22 cellular contexts compared by ENCODE assay signal in genomic region chr6:26514984-26515383, GRCh38. TPM values are rescaled to one million over a fixed set of nuclear protein-coding genes. Genes with fewer than 3 reads are reported as not detected.
DNase-seq lines count a peak whose midpoint lies in the region; ATAC-seq and TF ChIP-seq lines count a peak whose summit lies in the region.
"Had no signal": no experiment of that assay in that cellular context is flagged by ENCODE, and none has a peak within 500 bp of the region (broad histone marks: within the 10 kb centered on the region; RNA-seq: fewer than 3 reads in every experiment).

No MANE protein-coding gene starts in this region.

- TF ChIP-seq POLR2A in esophagus squamous epithelium (IDR thresholded peaks at IDR 0.05) = no peak

- peaks cover 40% of the 10 kb centered on the region for H3K4me1 ChIP-seq in SJSA1 (replicated peaks)
- H3K4me1 ChIP-seq in esophagus squamous epithelium = peaks cover 0 to 2% (median 0%) of the 10 kb centered on the region in 3 donors
- H3K4me1 ChIP-seq: BE2C had no signal

- H3K4me1 Mint-ChIP-seq in stimulated activated naive B cell treated with anti-CD40 and anti-IgM and Interleukin-4, amounts not matched to agents 10 μg/mL and 1 μg/mL and 100 μg/mL, for 72 hours = peaks cover 0 to 3% of the 10 kb centered on the region in 2 donors

- H3K9me3 Mint-ChIP-seq in stimulated activated naive B cell treated with anti-CD40 and anti-IgM and Interleukin-4, amounts not matched to agents 10 μg/mL and 1 μg/mL and 100 μg/mL, for 72 hours = no peaks in the 10 kb centered on the region
- H3K9me3 Mint-ChIP-seq: CD4-positive, CD25-positive, alpha-beta regulatory T cell; IgD-negative memory B cell had no signal

- H3K9me3 ChIP-seq in SJSA1 (replicated peaks) = no peaks in the 10 kb centered on the region
- no peaks in the 10 kb centered on the region for H3K9me3 ChIP-seq in esophagus squamous epithelium
- H3K9me3 ChIP-seq: BE2C had no signal

- no peaks in the 10 kb centered on the region for H3K36me3 ChIP-seq in SJSA1
- H3K36me3 ChIP-seq in esophagus squamous epithelium = no peaks in the 10 kb centered on the region
- H3K36me3 ChIP-seq: BE2C had no signal

- H3K4me3 Mint-ChIP-seq in stimulated activated naive B cell treated with anti-CD40 and anti-IgM and Interleukin-4, amounts not matched to agents 10 μg/mL and 1 μg/mL and 100 μg/mL, for 72 hours = no peak overlapping the region

- H3K27me3 Mint-ChIP-seq in stimulated activated naive B cell treated with anti-CD40 and anti-IgM and Interleukin-4, amounts not matched to agents 10 μg/mL and 1 μg/mL and 100 μg/mL, for 72 hours = no peaks in the 10 kb centered on the region
- H3K27me3 Mint-ChIP-seq: CD4-positive, CD25-positive, alpha-beta regulatory T cell; IgD-negative memory B cell had no signal

- no peak overlapping the region for H3K27ac Mint-ChIP-seq in stimulated activated naive B cell treated with anti-CD40 and anti-IgM and Interleukin-4, amounts not matched to agents 10 μg/mL and 1 μg/mL and 100 μg/mL, for 72 hours
- H3K27ac Mint-ChIP-seq: CD4-positive, CD25-positive, alpha-beta regulatory T cell had no signal

- ATAC-seq in omental fat pad (ENCODE audit: low FRiP score) = no peak
- no peak for ATAC-seq in stimulated activated naive B cell treated with anti-CD40 and anti-IgM and Interleukin-4, amounts not matched to agents 10 μg/mL and 1 μg/mL and 100 μg/mL, for 72 hours (replicated peaks)

- WGBS in esophagus squamous epithelium, 2 donors = 61 to 77% methylated on average over 2 of the region's 2 CpGs

- intact Hi-C loops in esophagus squamous epithelium (cut with DNase I) = no loop called here

- H3K27me3 ChIP-seq in SJSA1 (replicated peaks) (no peaks in the 10 kb centered on the region), esophagus squamous epithelium (no peaks in the 10 kb centered on the region)
- H3K27me3 ChIP-seq: BE2C had no signal

- H3K27ac ChIP-seq in SJSA1 (peak overlapping the region; percentile 56), esophagus squamous epithelium (no peak overlapping the region)
- H3K27ac ChIP-seq: 22Rv1, PC-9 had no signal

- H3K4me3 ChIP-seq in SJSA1 (no peak overlapping the region), esophagus squamous epithelium (no peak overlapping the region)
- H3K4me3 ChIP-seq: PC-9 had no signal

- TF ChIP-seq CTCF in omental fat pad (IDR thresholded peaks at IDR 0.05) (no peak), esophagus squamous epithelium (IDR thresholded peaks at IDR 0.05) (no peak)

- no peaks in the 10 kb centered on the region for H3K36me3 Mint-ChIP-seq in stimulated activated naive B cell treated with anti-CD40 and anti-IgM and Interleukin-4, amounts not matched to agents 10 μg/mL and 1 μg/mL and 100 μg/mL, for 72 hours
- H3K36me3 Mint-ChIP-seq: CD4-positive, CD25-positive, alpha-beta regulatory T cell; IgD-negative memory B cell had no signal

- DNase-seq in NCI-H82 (lab: John Stamatoyannopoulos, UW) (peak; percentile 33), NCI-H82 treated with DMSO at 0.1 percent for 48 hours (lab: John Stamatoyannopoulos, UW; ENCODE audit: unreplicated experiment) (no peak), SJSA1 (ENCODE audit: low read depth in 1 of 2, low spot score in 2 of 2) (peak; percentile 53 to 77), iris pigment epithelial cell (ENCODE audit: low read depth) (peak; percentile 67), omental fat pad (ENCODE audit: low spot score) (no peak), esophagus squamous epithelium (lab: John Stamatoyannopoulos, UW) (no peak)
- no peak for DNase-seq in stimulated activated CD4-positive, alpha-beta T cell treated with anti-CD3 and anti-CD28 coated beads, Interleukin-4, amount 100 ng/mL, for 1 hour
- DNase-seq in stimulated activated naive B cell treated with anti-CD40 and anti-IgM and Interleukin-4, amounts not matched to agents 10 μg/mL and 1 μg/mL and 100 μg/mL, for 72 hours = no peak
- DNase-seq: BE2C; CD4-positive, CD25-positive, alpha-beta regulatory T cell; COR-L47; GDM1; Kasumi-1; NCI-H1105 treated with DMSO at 0.1 percent for 48 hours; NCI-H187; NCI-H2107; NCI-H510A treated with DMSO at 0.1 percent for 48 hours; NCI-H774; PC-9 had no signal

RNA-seq across cellular contexts. Expression of gene BTN1A1, which starts 14.9 kb away (rescaled TPM):
- total RNA-seq in SJSA1 (2014; rRNA removed; shearing (Covaris generic)) = not detected in 2 replicates
- total RNA-seq in omental fat pad (not detected), esophagus squamous epithelium (not detected)
- total RNA-seq: CD4-positive, CD25-positive, alpha-beta regulatory T cell; Daoy; PC-9 had no signal

RNA-seq across cellular contexts. Expression of gene HMGN4, which starts 23.2 kb away (rescaled TPM):
- 110 TPM in 2 replicates for total RNA-seq in SJSA1 (2014; rRNA removed; shearing (Covaris generic))
- total RNA-seq in omental fat pad = 10 to 100 TPM; 57.5 to 64.1 (median 61.1) TPM
- total RNA-seq in esophagus squamous epithelium = 10 to 100 TPM; 18.1 to 53.2 (median 36.7) TPM

RNA-seq across cellular contexts. Expression of gene BTN2A1, which starts 57.2 kb away (rescaled TPM):
- total RNA-seq in SJSA1 (2014; rRNA removed; shearing (Covaris generic)) = 33.1 and 50.8 TPM in 2 replicates
- 10 to 100 TPM; 10.2 to 29.2 (median 15.2) TPM for total RNA-seq in omental fat pad
- 10 to 100 TPM in 1 of 4 donors, 1 to 10 TPM in 3; 5.9 to 11.4 (median 7.8) TPM for total RNA-seq in esophagus squamous epithelium

Comparison
In these comparisons a context has a peak if more than half of its experiments do, and no peak if none do; other contexts are left out.
1. DNase-seq: peak in NCI-H82 (single experiment), SJSA1 (2 of 2) and iris pigment epithelial cell (single experiment); none in NCI-H82 treated with DMSO at 0.1 percent for 48 hours (single experiment), omental fat pad (single experiment), esophagus squamous epithelium (single experiment), stimulated activated CD4-positive, alpha-beta T cell treated with anti-CD3 and anti-CD28 coated beads, Interleukin-4, amount 100 ng/mL, for 1 hour (single experiment) and stimulated activated naive B cell treated with anti-CD40 and anti-IgM and Interleukin-4, amounts not matched to agents 10 μg/mL and 1 μg/mL and 100 μg/mL, for 72 hours (single experiment).